In the genomic region with DNA sequence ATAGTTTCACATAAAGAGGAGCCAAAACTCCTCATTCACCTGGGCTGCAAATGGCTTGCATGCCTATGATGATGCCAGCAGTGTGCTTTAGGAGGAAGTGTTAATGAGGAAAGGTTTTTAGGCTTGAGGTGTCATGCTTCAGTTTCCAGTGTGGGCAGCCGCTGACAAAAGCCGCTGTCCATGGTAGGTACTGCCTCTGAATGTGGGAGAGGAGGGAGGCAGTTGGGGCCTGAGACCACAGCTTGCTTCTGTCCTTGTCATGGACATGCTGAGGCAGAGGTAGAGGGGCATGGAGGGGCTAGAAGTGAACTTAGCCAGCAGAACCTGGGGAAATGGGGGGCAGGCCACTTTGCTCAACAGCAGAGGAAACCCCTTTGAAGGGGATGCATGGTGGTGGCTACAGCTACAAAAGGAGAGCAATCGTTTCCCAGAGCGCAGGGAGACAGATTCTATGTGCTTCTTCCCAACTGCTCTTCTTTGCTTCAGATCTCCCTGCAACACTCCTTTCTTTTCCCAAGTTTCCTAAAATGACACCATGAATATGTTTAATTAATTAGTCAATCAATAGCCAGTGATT, we compare ENCODE assay signal across 14 cellular contexts.
DNase-seq lines count a peak whose midpoint lies in the region; ATAC-seq and TF ChIP-seq lines count a peak whose summit lies in the region.
"Had no signal": no experiment of that assay in that cellular context is flagged by ENCODE, and none has a peak within 500 bp of the region (broad histone marks: within the 10 kb centered on the region; RNA-seq: fewer than 3 reads in every experiment).

No MANE protein-coding gene starts in this region.

- no peaks in the 10 kb centered on the region for H3K79me2 ChIP-seq in DND-41 (ENCODE audit: insufficient read depth, low read length)

- peak; percentile 53; the same call in 1 of the 3 replicates for ATAC-seq in DND-41 (ENCODE audit: insufficient read depth, low read depth)
- ATAC-seq: natural killer cell treated with Interleukin-12 subunit alpha and Interleukin-12 subunit beta and Interleukin-15 and Interleukin-18, amount 100 ng/mL, for 72 hours had no signal

- H3K9ac ChIP-seq in DND-41 (ENCODE audit: low read depth, low read length): no peak overlapping the region

- CTCF ChIA-PET in HEK293T (lab: Yijun Ruan, JAX): no interaction called here

- POLR2A ChIA-PET in HEK293T (lab: Yijun Ruan, JAX): no interaction called here

- H3K27me3 ChIP-seq in DND-41 (ENCODE audit: insufficient read depth, low read length, poor library complexity): no peaks in the 10 kb centered on the region
- H3K27me3 ChIP-seq: brain microvascular endothelial cell, uterus had no signal

- no peaks in the 10 kb centered on the region for H3K36me3 ChIP-seq in DND-41 (ENCODE audit: insufficient read depth, low read length)
- H3K36me3 ChIP-seq: brain microvascular endothelial cell, uterus had no signal

- no peaks in the 10 kb centered on the region for H4K20me1 ChIP-seq in DND-41 (ENCODE audit: insufficient read depth, low read length)

- no peak overlapping the region for H3K4me2 ChIP-seq in DND-41 (ENCODE audit: insufficient read depth, low read length)
- H3K4me2 ChIP-seq: PC-9 had no signal

- H3K27ac ChIP-seq in DND-41 (ENCODE audit: low read length): no peak overlapping the region
- H3K27ac ChIP-seq: brain microvascular endothelial cell, PC-9, uterus had no signal

- TF ChIP-seq CTCF in DND-41 (IDR thresholded peaks at IDR 0.05; ENCODE audit: borderline replicate concordance, extremely low read depth, low read length, poor library complexity, severe bottlenecking): no peak

- H3K9me3 ChIP-seq in DND-41 (ENCODE audit: insufficient read depth, low read length, severe bottlenecking): no peaks in the 10 kb centered on the region
- H3K9me3 ChIP-seq: uterus had no signal

- H3K4me3 ChIP-seq in DND-41 (ENCODE audit: low read depth in 1 of 2, low read length in 2 of 2): no peak overlapping the region
- H3K4me3 ChIP-seq: PC-9, uterus had no signal

- DNase-seq in DND-41 (peak; percentile 36), HEK293T (ENCODE audit: extremely low spot score) (peak; percentile 22), UCSD-AML1 (lab: John Stamatoyannopoulos, UW; ENCODE audit: unreplicated experiment) (peak; percentile 59), kidney tubule cell (ENCODE audit: low spot score) (peak; percentile 36), NCI-H82 (lab: John Stamatoyannopoulos, UW) (no peak), NCI-H2196 (lab: John Stamatoyannopoulos, UW; ENCODE audit: unreplicated experiment) (no peak)
- DNase-seq in activated CD8-positive, alpha-beta memory T cell treated with anti-CD3 and anti-CD28 coated beads for 24 hours: no peak
- no peak for DNase-seq in activated T-cell treated with anti-CD3 and anti-CD28 coated beads, Interleukin-2, amount 50 U/mL, for 48 hours
- DNase-seq: activated T-cell treated with anti-CD3 and anti-CD28 coated beads, Interleukin-2, amount 50 U/mL, for 1 hour; brain microvascular endothelial cell; NCI-H187; PC-9; uterus had no signal

- no peaks in the 10 kb centered on the region for H3K4me1 ChIP-seq in DND-41 (ENCODE audit: insufficient read depth, low read length)
- H3K4me1 ChIP-seq: uterus had no signal

- H2AFZ ChIP-seq in DND-41 (ENCODE audit: low read depth, low read length): no peak overlapping the region
- H2AFZ ChIP-seq: PC-9 had no signal

TF ChIP-seq in HEK293T, 16 proteins besides CTCF, POLR2A, EP300 and RAD21:
- TF ChIP-seq HDGF (IDR thresholded peaks at IDR 0.05; ENCODE audit: borderline replicate concordance) (no peak), ELF4 (IDR thresholded peaks at IDR 0.05) (no peak), ARNT (IDR thresholded peaks at IDR 0.05) (no peak), FOXM1 (IDR thresholded peaks at IDR 0.05; ENCODE audit: borderline replicate concordance) (no peak), CTBP1 (IDR thresholded peaks at IDR 0.05; ENCODE audit: borderline replicate concordance) (no peak), BHLHE40 (IDR thresholded peaks at IDR 0.05; ENCODE audit: borderline replicate concordance) (no peak), L3MBTL2 (conservative IDR thresholded peaks at IDR 0.05) (no peak), LEF1 (IDR thresholded peaks at IDR 0.05; ENCODE audit: borderline replicate concordance) (no peak)

Comparison
In these comparisons a context has a peak if more than half of its experiments do, and no peak if none do; other contexts are left out.
1. DNase-seq: peak in DND-41 (single experiment), HEK293T (single experiment), UCSD-AML1 (single experiment) and kidney tubule cell (single experiment); none in NCI-H82 (single experiment), NCI-H2196 (single experiment), activated CD8-positive, alpha-beta memory T cell treated with anti-CD3 and anti-CD28 coated beads for 24 hours (single experiment) and activated T-cell treated with anti-CD3 and anti-CD28 coated beads, Interleukin-2, amount 50 U/mL, for 48 hours (0 of 2).